ENCODE assay signal across 1 cellular context in the genomic region with DNA sequence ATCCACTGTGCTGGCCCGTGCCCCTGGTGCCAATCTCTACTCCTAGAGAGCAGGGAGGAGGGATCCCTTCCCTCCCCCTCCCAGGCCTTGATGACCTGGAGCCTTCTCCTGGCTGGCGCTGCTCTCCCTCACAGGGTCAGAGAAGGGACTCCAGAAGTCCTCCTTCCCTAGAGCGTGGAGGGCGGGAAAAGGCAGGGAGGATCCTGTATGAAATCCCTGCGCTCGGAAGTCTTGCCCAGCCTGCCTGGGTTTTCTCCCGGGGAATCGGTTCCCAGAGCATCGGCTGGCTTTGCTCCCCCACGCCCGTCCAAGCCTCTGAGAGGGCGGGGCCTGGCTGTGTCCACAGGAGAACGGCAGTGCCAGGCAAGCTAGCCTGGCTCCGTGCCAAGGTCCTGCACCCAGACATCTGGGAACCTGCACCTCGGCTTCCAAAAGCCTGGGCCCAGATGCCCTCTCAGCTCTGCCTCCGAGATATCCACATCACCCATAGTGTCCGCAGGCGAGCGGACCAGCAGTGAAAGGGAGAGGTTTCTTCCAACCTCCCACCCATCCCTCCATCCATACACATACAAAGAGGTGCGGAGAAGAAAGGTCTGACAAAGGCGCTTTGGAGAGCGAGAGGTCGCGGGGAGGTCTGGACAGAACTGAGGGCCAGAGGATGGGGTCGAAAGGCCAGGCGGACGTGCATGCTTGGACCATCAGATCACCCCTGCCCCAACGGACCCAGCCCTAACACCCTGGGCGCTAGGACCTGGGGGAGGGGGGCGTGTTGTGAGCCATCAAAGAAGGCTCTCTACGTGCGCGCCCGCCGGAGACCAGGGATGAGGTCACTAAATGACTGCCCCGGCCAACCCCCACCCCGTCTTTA.
TF ChIP-seq lines count a peak whose summit lies in the region.

No MANE protein-coding gene starts in this region.

TF ChIP-seq in IMR-90, 13 proteins besides CTCF, POLR2A, EP300 and RAD21:
- no peak for TF ChIP-seq MXI1 (IDR thresholded peaks at IDR 0.05; ENCODE audit: borderline replicate concordance, low read depth, low read length)
- no peak for TF ChIP-seq CEBPB (IDR thresholded peaks at IDR 0.05; ENCODE audit: low read depth, low read length)
- TF ChIP-seq MAZ (IDR thresholded peaks at IDR 0.05; ENCODE audit: borderline replicate concordance, low read depth, low read length), result peak; percentile 25; the same call in 1 of the 2 replicates
- TF ChIP-seq CHD1 (IDR thresholded peaks at IDR 0.05; ENCODE audit: low read depth, low read length), result no peak
- no peak for TF ChIP-seq MAFK (IDR thresholded peaks at IDR 0.05; ENCODE audit: low read depth, low read length)
- TF ChIP-seq, protein P1, sequence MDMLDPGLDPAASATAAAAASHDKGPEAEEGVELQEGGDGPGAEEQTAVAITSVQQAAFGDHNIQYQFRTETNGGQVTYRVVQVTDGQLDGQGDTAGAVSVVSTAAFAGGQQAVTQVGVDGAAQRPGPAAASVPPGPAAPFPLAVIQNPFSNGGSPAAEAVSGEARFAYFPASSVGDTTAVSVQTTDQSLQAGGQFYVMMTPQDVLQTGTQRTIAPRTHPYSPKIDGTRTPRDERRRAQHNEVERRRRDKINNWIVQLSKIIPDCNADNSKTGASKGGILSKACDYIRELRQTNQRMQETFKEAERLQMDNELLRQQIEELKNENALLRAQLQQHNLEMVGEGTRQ (IDR thresholded peaks at IDR 0.05; ENCODE audit: low read depth, low read length), result no peak
